In genomic region chr18:79334496-79335233, GRCh38 we compare ENCODE assay signal across 22 cellular contexts.
"Had no signal": no experiment of that assay in that cellular context is flagged by ENCODE, and none has a peak within 500 bp of the region (broad histone marks: within the 10 kb centered on the region; RNA-seq: fewer than 3 reads in every experiment).

No MANE protein-coding gene starts in this region.

- H3K27ac ChIP-seq: epithelial cell of prostate, heart left ventricle, ovary, psoas muscle, right atrium auricular region, spleen, stomach, transverse colon had no signal

- H3K4me3 ChIP-seq: heart left ventricle, lung, ovary, psoas muscle, right atrium auricular region, spleen, stomach, transverse colon had no signal

- H3K27me3 Mint-ChIP-seq: activated naive CD8-positive, alpha-beta T cell treated with anti-CD3 and anti-CD28 coated beads, Interleukin-2, amount 10 ng/mL, durations not matched to agents 7 days and 5 days; activated T-cell treated with anti-CD3 and anti-CD28 coated beads, Interleukin-2, amount 50 U/mL, for 24 hours; activated T-helper 17 cell treated with anti-CD3 and anti-CD28 coated beads, Interleukin-2, amount 50 U/mL, for 72 hours; naive thymus-derived CD4-positive, alpha-beta T cell had no signal

- DNase-seq: activated CD4-positive, alpha-beta T cell treated with anti-CD3 and anti-CD28 coated beads, Interleukin-2, amount 50 U/mL, for 4 hours; activated CD8-positive, alpha-beta memory T cell treated with anti-CD3 and anti-CD28 coated beads for 24 hours; activated CD8-positive, alpha-beta memory T cell treated with anti-CD3 and anti-CD28 coated beads, Interleukin-2, amount 50 U/mL, for 4 hours; activated naive CD8-positive, alpha-beta T cell treated with anti-CD3 and anti-CD28 coated beads, Interleukin-2, amount 10 ng/mL, durations not matched to agents 7 days and 5 days; activated T-cell treated with anti-CD3 and anti-CD28 coated beads, Interleukin-2, amount 50 U/mL, for 24 hours; amniotic stem cell; cortex of kidney; heart left ventricle; kidney; naive thymus-derived CD4-positive, alpha-beta T cell; ovary; psoas muscle; spleen; stimulated activated CD4-positive, alpha-beta T cell treated with anti-CD3 and anti-CD28 coated beads, Interleukin-4, amount 100 ng/mL, for 1 hour; stomach; T-helper 9 cell; transverse colon had no signal

- H3K9me3 ChIP-seq: heart left ventricle, ovary, psoas muscle, right atrium auricular region, stomach, transverse colon had no signal

- H3K4me1 Mint-ChIP-seq: activated naive CD8-positive, alpha-beta T cell treated with anti-CD3 and anti-CD28 coated beads, Interleukin-2, amount 10 ng/mL, durations not matched to agents 7 days and 5 days; activated T-helper 17 cell treated with anti-CD3 and anti-CD28 coated beads, Interleukin-2, amount 50 U/mL, for 72 hours had no signal

- H3K36me3 ChIP-seq: ovary had no signal

- H3K27me3 ChIP-seq: heart left ventricle, ovary, right atrium auricular region, spleen, stomach, transverse colon had no signal

- H3K4me1 ChIP-seq: psoas muscle, right atrium auricular region, spleen, stomach, transverse colon had no signal

- H3K4me3 Mint-ChIP-seq: activated naive CD8-positive, alpha-beta T cell treated with anti-CD3 and anti-CD28 coated beads, Interleukin-2, amount 10 ng/mL, durations not matched to agents 7 days and 5 days; activated T-cell treated with anti-CD3 and anti-CD28 coated beads, Interleukin-2, amount 50 U/mL, for 24 hours; activated T-helper 17 cell treated with anti-CD3 and anti-CD28 coated beads, Interleukin-2, amount 50 U/mL, for 72 hours; naive thymus-derived CD4-positive, alpha-beta T cell; WTC11 had no signal

- H3K27ac Mint-ChIP-seq: activated naive CD8-positive, alpha-beta T cell treated with anti-CD3 and anti-CD28 coated beads, Interleukin-2, amount 10 ng/mL, durations not matched to agents 7 days and 5 days; activated T-cell treated with anti-CD3 and anti-CD28 coated beads, Interleukin-2, amount 50 U/mL, for 24 hours; activated T-helper 17 cell treated with anti-CD3 and anti-CD28 coated beads, Interleukin-2, amount 50 U/mL, for 72 hours; WTC11 had no signal

- ATAC-seq: activated T-helper 17 cell treated with anti-CD3 and anti-CD28 coated beads, Interleukin-2, amount 50 U/mL, for 72 hours; naive thymus-derived CD4-positive, alpha-beta T cell; psoas muscle; WTC11 had no signal
